ENCODE assay signal across 17 cellular contexts in genomic region chr13:99350191-99350590, GRCh38. TPM values are rescaled to one million over a fixed set of nuclear protein-coding genes. Genes with fewer than 3 reads are reported as not detected.
A peak's percentile ranks its signal among the peaks of the same experiment; 100 is the strongest.
DNase-seq lines count a peak whose midpoint lies in the region; ATAC-seq, FAIRE-seq and TF ChIP-seq lines count a peak whose summit lies in the region.
"Had no signal": no experiment of that assay in that cellular context is flagged by ENCODE, and none has a peak within 500 bp of the region (broad histone marks: within the 10 kb centered on the region; RNA-seq: fewer than 3 reads in every experiment).

No MANE protein-coding gene starts in this region.

- H3K4me1 Mint-ChIP-seq in T-helper 2 cell treated with Interferon-gamma antibody and Interleukin-4, amounts not matched to agents 5 μg/mL and 100 μg/mL, for 36 hours (ENCODE audit: low read depth), result peaks cover 60% of the 10 kb centered on the region
- H3K4me1 Mint-ChIP-seq in CD8-positive, alpha-beta memory T cell, result peaks cover 90 to 100% (median 99%) of the 10 kb centered on the region in 3 donors
- peaks cover 76% of the 10 kb centered on the region for H3K4me1 Mint-ChIP-seq in activated naive CD8-positive, alpha-beta T cell treated with anti-CD3 and anti-CD28 coated beads, Interleukin-2, amount 50 U/mL, for 24 hours
- H3K4me1 Mint-ChIP-seq in nephron progenitor cell, result peaks cover 87% of the 10 kb centered on the region

- peaks cover 72% of the 10 kb centered on the region for H3K4me1 ChIP-seq in CD8-positive, alpha-beta memory T cell (ENCODE audit: insufficient read depth, low read length)
- H3K4me1 ChIP-seq in Karpas-422 (ENCODE audit: low read length), result peaks cover 43% of the 10 kb centered on the region

- no peaks in the 10 kb centered on the region for H4K20me1 ChIP-seq in Karpas-422 (ENCODE audit: insufficient read depth, low read depth, low read length)

- no peak overlapping the region for H2AFZ ChIP-seq in Karpas-422 (ENCODE audit: low read length)

- TF ChIP-seq CTCF in nephron progenitor cell (IDR thresholded peaks at IDR 0.05), result no peak

- CTCF ChIA-PET in CD8-positive, alpha-beta memory T cell (lab: Charles Lee), result interaction anchor here (2.8 to 3.2 kb wide), 2 partner anchors 37 to 86 kb away, joined by 8 to 11 read pairs; no protein-coding TSS in a partner anchor

- no peak overlapping the region for H3K4me3 Mint-ChIP-seq in T-helper 2 cell treated with Interferon-gamma antibody and Interleukin-4, amounts not matched to agents 5 μg/mL and 100 μg/mL, for 36 hours
- H3K4me3 Mint-ChIP-seq in CD8-positive, alpha-beta memory T cell, result peak overlapping the region in 1 of 7 donors; percentile 35
- H3K4me3 Mint-ChIP-seq in activated naive CD8-positive, alpha-beta T cell treated with anti-CD3 and anti-CD28 coated beads, Interleukin-2, amount 50 U/mL, for 24 hours, result no peak overlapping the region
- H3K4me3 Mint-ChIP-seq in nephron progenitor cell, result no peak overlapping the region

- H3K9me3 Mint-ChIP-seq in T-helper 2 cell treated with Interferon-gamma antibody and Interleukin-4, amounts not matched to agents 5 μg/mL and 100 μg/mL, for 36 hours, result no peaks in the 10 kb centered on the region
- no peaks in the 10 kb centered on the region for H3K9me3 Mint-ChIP-seq in CD8-positive, alpha-beta memory T cell
- H3K9me3 Mint-ChIP-seq in activated naive CD8-positive, alpha-beta T cell treated with anti-CD3 and anti-CD28 coated beads, Interleukin-2, amount 50 U/mL, for 24 hours, result no peaks in the 10 kb centered on the region
- no peaks in the 10 kb centered on the region for H3K9me3 Mint-ChIP-seq in nephron progenitor cell

- H3K36me3 ChIP-seq in CD8-positive, alpha-beta memory T cell (ENCODE audit: insufficient read depth, low read length), result peaks cover 8% of the 10 kb centered on the region
- no peaks in the 10 kb centered on the region for H3K36me3 ChIP-seq in Karpas-422 (ENCODE audit: insufficient read depth, low read length)

- H3K9ac ChIP-seq in Karpas-422 (ENCODE audit: low read length), result no peak overlapping the region

- H3K36me3 Mint-ChIP-seq in T-helper 2 cell treated with Interferon-gamma antibody and Interleukin-4, amounts not matched to agents 5 μg/mL and 100 μg/mL, for 36 hours (ENCODE audit: low read depth), result peaks cover 56% of the 10 kb centered on the region
- peaks cover 22 to 69% (median 27%) of the 10 kb centered on the region in 3 donors for H3K36me3 Mint-ChIP-seq in CD8-positive, alpha-beta memory T cell
- peaks cover 65% of the 10 kb centered on the region for H3K36me3 Mint-ChIP-seq in activated naive CD8-positive, alpha-beta T cell treated with anti-CD3 and anti-CD28 coated beads, Interleukin-2, amount 50 U/mL, for 24 hours (ENCODE audit: low read depth)
- H3K36me3 Mint-ChIP-seq in nephron progenitor cell (ENCODE audit: low read depth), result peaks cover 58% of the 10 kb centered on the region

- POLR2A ChIA-PET in CD8-positive, alpha-beta memory T cell (lab: Charles Lee), result no interaction called here

- H3K4me3 ChIP-seq in CD8-positive, alpha-beta memory T cell (ENCODE audit: low read length), result no peak overlapping the region
- no peak overlapping the region for H3K4me3 ChIP-seq in Karpas-422 (ENCODE audit: low read length)

- H3K27ac ChIP-seq in CD8-positive, alpha-beta memory T cell (ENCODE audit: low read depth, low read length), result no peak overlapping the region
- H3K27ac ChIP-seq in Karpas-422 (ENCODE audit: low read length), result no peak overlapping the region

- ATAC-seq in activated naive CD8-positive, alpha-beta T cell treated with anti-CD3 and anti-CD28 coated beads, Interleukin-2, amount 50 U/mL, for 24 hours, result no peak

- no peak for DNase-seq in T-helper 2 cell treated with Interferon-gamma antibody and Interleukin-4, amounts not matched to agents 5 μg/mL and 100 μg/mL, for 36 hours (ENCODE audit: low spot score)
- DNase-seq in T-helper 2 cell (no peak), nephron progenitor cell (no peak), HPDE6-E6E7 (ENCODE audit: extremely low spot score) (no peak), HTR-8/SVneo (ENCODE audit: insufficient read length, low spot score) (no peak), Karpas-422 (no peak)
- DNase-seq in CD8-positive, alpha-beta memory T cell, result no peak
- no peak for DNase-seq in activated naive CD8-positive, alpha-beta T cell treated with anti-CD3 and anti-CD28 coated beads, Interleukin-2, amount 50 U/mL, for 24 hours
- DNase-seq: 8988T, GOT3, KG1, NCI-H1092, NCI-H2081 treated with DMSO at 0.1 percent for 48 hours, NCI-H510A, NCI-H774 had no signal

- peaks cover 4% of the 10 kb centered on the region for H3K79me2 ChIP-seq in Karpas-422 (ENCODE audit: low read length)

- no peaks in the 10 kb centered on the region for H3K9me2 ChIP-seq in Karpas-422 (replicated peaks; ENCODE audit: insufficient read depth, low read length)

- H3K27me3 Mint-ChIP-seq in T-helper 2 cell treated with Interferon-gamma antibody and Interleukin-4, amounts not matched to agents 5 μg/mL and 100 μg/mL, for 36 hours (ENCODE audit: low read depth), result no peaks in the 10 kb centered on the region
- peaks cover 0 to 1% of the 10 kb centered on the region in 2 donors for H3K27me3 Mint-ChIP-seq in CD8-positive, alpha-beta memory T cell
- H3K27me3 Mint-ChIP-seq in activated naive CD8-positive, alpha-beta T cell treated with anti-CD3 and anti-CD28 coated beads, Interleukin-2, amount 50 U/mL, for 24 hours, result no peaks in the 10 kb centered on the region
- H3K27me3 Mint-ChIP-seq in nephron progenitor cell (ENCODE audit: low read depth, poor library complexity), result peaks cover 6% of the 10 kb centered on the region

- no peaks in the 10 kb centered on the region for H3K27me3 ChIP-seq in CD8-positive, alpha-beta memory T cell (ENCODE audit: insufficient read depth, low read length, poor library complexity, severe bottlenecking)
- H3K27me3 ChIP-seq in Karpas-422 (ENCODE audit: low read length), result no peaks in the 10 kb centered on the region

- H3K4me2 ChIP-seq in Karpas-422 (ENCODE audit: low read depth, low read length, poor library complexity, severe bottlenecking), result no peak overlapping the region

- H3K9me3 ChIP-seq in CD8-positive, alpha-beta memory T cell (ENCODE audit: low read length), result no peaks in the 10 kb centered on the region
- no peaks in the 10 kb centered on the region for H3K9me3 ChIP-seq in Karpas-422 (ENCODE audit: low read length)

- FAIRE-seq in HTR-8/SVneo (lab: Jason Lieb, UNC), result no peak
- FAIRE-seq: GM12892 had no signal

- H3K27ac Mint-ChIP-seq in T-helper 2 cell treated with Interferon-gamma antibody and Interleukin-4, amounts not matched to agents 5 μg/mL and 100 μg/mL, for 36 hours, result peak overlapping the region; percentile 10
- peak overlapping the region; percentile 82 to 100 (median 98) for H3K27ac Mint-ChIP-seq in CD8-positive, alpha-beta memory T cell
- peak overlapping the region; percentile 20 for H3K27ac Mint-ChIP-seq in activated naive CD8-positive, alpha-beta T cell treated with anti-CD3 and anti-CD28 coated beads, Interleukin-2, amount 50 U/mL, for 24 hours
- peak overlapping the region; percentile 23 for H3K27ac Mint-ChIP-seq in nephron progenitor cell

RNA-seq across cellular contexts. Expression of gene GPR183, which starts 43.0 kb away (rescaled TPM):
- total RNA-seq in CD8-positive, alpha-beta memory T cell, result 10 to 100 TPM; 61.5 to 62.8 TPM
- polyA plus RNA-seq in CD8-positive, alpha-beta memory T cell, result 232 TPM
- 0.11 TPM in 1 of 2 replicates, not detected in the other for total RNA-seq in Karpas-422 (2014; rRNA removed; shearing (Covaris generic); ENCODE audit: low replicate concordance)
- total RNA-seq: SK-MEL-5 had no signal

Comparison
In these comparisons a context has a peak if more than half of its experiments do, and no peak if none do; other contexts are left out.
1. H3K27ac Mint-ChIP-seq: peak in every context shown above with its lines; median percentile 98 in CD8-positive, alpha-beta memory T cell; 23 in nephron progenitor cell; 20 in activated naive CD8-positive, alpha-beta T cell treated with anti-CD3 and anti-CD28 coated beads, Interleukin-2, amount 50 U/mL, for 24 hours; 10 in T-helper 2 cell treated with Interferon-gamma antibody and Interleukin-4, amounts not matched to agents 5 μg/mL and 100 μg/mL, for 36 hours.
2. RNA of gene GPR183, which starts 43.0 kb away (total RNA-seq): 61.5 to 62.8 TPM in CD8-positive, alpha-beta memory T cell; 0.11 TPM in Karpas-422; every median in the first group is over 10 times any median in the second.